8 cellular contexts compared by ENCODE assay signal in the genomic region with DNA sequence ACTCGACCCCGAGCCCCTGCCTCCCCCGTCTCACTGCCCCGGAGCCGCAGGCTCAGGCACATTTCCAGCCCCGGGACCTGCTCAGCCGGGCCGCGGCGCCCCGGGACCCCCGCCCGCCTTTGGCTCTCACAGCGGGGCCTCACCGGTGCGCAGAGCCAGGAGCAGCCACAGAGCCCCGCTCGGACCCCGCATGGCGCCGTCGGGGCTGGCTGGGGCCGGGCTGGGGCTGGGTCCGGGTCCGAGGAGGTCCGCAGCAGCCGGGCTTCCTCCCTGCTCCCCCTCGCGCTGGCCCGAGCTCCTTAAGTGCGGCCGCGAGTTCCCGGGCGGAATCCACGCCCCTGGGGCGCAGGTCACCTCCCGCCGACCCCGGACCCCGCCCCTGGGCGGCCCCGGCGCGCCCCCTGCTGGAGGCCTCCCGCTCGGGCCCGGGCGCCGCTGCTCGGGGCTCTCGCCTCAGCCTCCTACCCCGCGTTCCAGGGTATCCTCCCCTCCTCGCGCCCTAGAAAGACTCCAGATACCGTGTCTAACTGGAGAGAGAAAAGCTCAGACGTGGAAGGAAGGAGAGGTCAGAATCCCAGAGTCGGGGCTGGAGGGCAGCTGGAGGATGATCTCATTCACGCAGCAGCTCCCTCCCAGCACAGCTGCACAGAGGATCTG. TPM values are rescaled to one million over a fixed set of nuclear protein-coding genes. Genes with fewer than 3 reads are reported as not detected.
A peak's percentile ranks its signal among the peaks of the same experiment; 100 is the strongest.
DNase-seq lines count a peak whose midpoint lies in the region; ATAC-seq, FAIRE-seq and TF ChIP-seq lines count a peak whose summit lies in the region.

A gene (minus strand): TSS at position 307 of the 657 bp plus-strand sequence. CDS start 115 bp downstream, at position 192.

- peaks cover 2% of the 10 kb centered on the region for H3K27me3 Mint-ChIP-seq in activated naive CD4-positive, alpha-beta T cell treated with anti-CD3 and anti-CD28 coated beads, Interleukin-2, amount 50 U/mL, for 24 hours

- peak; percentile 50 for TF ChIP-seq RAD21 in SK-N-SH (IDR thresholded peaks at IDR 0.05; ENCODE audit: low read length)

- intact Hi-C loops in left cardiac atrium (cut with DNase I) (no loop called here), gastrocnemius medialis (cut with DNase I; ENCODE audit: low total_unique reads) (no loop called here)

- H3K4me1 Mint-ChIP-seq in activated naive CD4-positive, alpha-beta T cell treated with anti-CD3 and anti-CD28 coated beads, Interleukin-2, amount 50 U/mL, for 24 hours = no peaks in the 10 kb centered on the region

- H3K9me3 Mint-ChIP-seq in activated naive CD4-positive, alpha-beta T cell treated with anti-CD3 and anti-CD28 coated beads, Interleukin-2, amount 50 U/mL, for 24 hours = no peaks in the 10 kb centered on the region

- FAIRE-seq in D721Med (lab: Jason Lieb, UNC) = no peak

- peak within 1 kb of the TSS; percentile 75 for H3K4me3 Mint-ChIP-seq in activated naive CD4-positive, alpha-beta T cell treated with anti-CD3 and anti-CD28 coated beads, Interleukin-2, amount 50 U/mL, for 24 hours

- WGBS in SK-N-SH (ENCODE audit: low lambda C conversion rate) = 18% methylated on average over 6 of the region's 60 CpGs

- no peaks in the 10 kb centered on the region for H3K36me3 Mint-ChIP-seq in activated naive CD4-positive, alpha-beta T cell treated with anti-CD3 and anti-CD28 coated beads, Interleukin-2, amount 50 U/mL, for 24 hours

- H3K9ac ChIP-seq in HUES48 (ENCODE audit: low read depth, low read length) = no peak within 1 kb of the TSS
- H3K9ac ChIP-seq in SK-N-SH = peak within 1 kb of the TSS; percentile 89

- H3K4me3 ChIP-seq in HUES48 (ENCODE audit: low read depth, low read length) (peak within 1 kb of the TSS; percentile 70), SK-N-SH (ENCODE audit: low read depth in 2 of 2, low read length in 1 of 2) (peak within 1 kb of the TSS; percentile 63 to 74), gastrocnemius medialis (peak within 1 kb of the TSS; percentile 39 to 58 (median 42))

- H3K9me3 ChIP-seq in HUES48 (ENCODE audit: control insufficient read depth, insufficient read depth, low read length) = no peaks in the 10 kb centered on the region
- H3K9me3 ChIP-seq in SK-N-SH = no peaks in the 10 kb centered on the region
- H3K9me3 ChIP-seq in gastrocnemius medialis = no peaks in the 10 kb centered on the region

- peak; percentile 42 for ATAC-seq in GM19468 (IDR thresholded peaks at IDR 0.05; ENCODE audit: extremely low read depth, unreplicated experiment)
- ATAC-seq in left cardiac atrium = peak; percentile 67 to 73
- ATAC-seq in gastrocnemius medialis = peak in 1 of 2 donors; percentile 23

- no peak for TF ChIP-seq EP300 in SK-N-SH (IDR thresholded peaks at IDR 0.05; ENCODE audit: borderline replicate concordance in 1 of 2, low read depth in 1 of 2, low read length in 1 of 2)

- peaks cover 5% of the 10 kb centered on the region; the same call in 1 of the 2 replicates for H3K79me2 ChIP-seq in SK-N-SH (ENCODE audit: insufficient read depth)

- POLR2A ChIA-PET in SK-N-SH (lab: Yijun Ruan, JAX) = interaction anchor here (0.9 to 1.3 kb wide), 2 partner anchors 15 to 154 kb away, joined by 4 read pairs; no protein-coding TSS in a partner anchor

- 0 out of 2 replicates have a peak, but pooled peaks cover 3% of the 10 kb centered on the region for H3K4me1 ChIP-seq in HUES48 (ENCODE audit: control insufficient read depth, insufficient read depth, low read length)
- peaks cover 14 to 25% of the 10 kb centered on the region in 2 experiments; a peak in 3 of 4 replicates for H3K4me1 ChIP-seq in SK-N-SH (ENCODE audit: control insufficient read depth in 1 of 2, insufficient read depth in 2 of 2, low read depth in 1 of 2, low read length in 1 of 2)
- peaks cover 6 to 8% of the 10 kb centered on the region in 2 donors for H3K4me1 ChIP-seq in gastrocnemius medialis

- DNase-seq in D721Med (ENCODE audit: insufficient read length, low spot score) (peak; percentile 98), SK-N-SH (peak; percentile 99), left cardiac atrium (peak; percentile 72), gastrocnemius medialis (no peak), pons (ENCODE audit: low spot score) (no peak)

- peak; percentile 49 for TF ChIP-seq CTCF in D721Med (IDR thresholded peaks at IDR 0.05; ENCODE audit: insufficient read depth, missing control alignments)
- TF ChIP-seq CTCF in SK-N-SH (IDR thresholded peaks at IDR 0.05) = peak; percentile 83
- peak; percentile 52 to 79 (median 75) for TF ChIP-seq CTCF in gastrocnemius medialis (IDR thresholded peaks at IDR 0.05 in 4 of 5, conservative IDR thresholded peaks at IDR 0.05 in 1 of 5)

- H3K27me3 ChIP-seq in HUES48 (ENCODE audit: control insufficient read depth, insufficient read depth, low read length) = peaks cover 18% of the 10 kb centered on the region
- H3K27me3 ChIP-seq in SK-N-SH (ENCODE audit: insufficient read depth) = no peaks in the 10 kb centered on the region
- peaks cover 15 to 31% (median 28%) of the 10 kb centered on the region in 3 donors for H3K27me3 ChIP-seq in gastrocnemius medialis

- peak within 1 kb of the TSS; percentile 87 for H3K4me2 ChIP-seq in SK-N-SH

- no peak within 1 kb of the TSS for H3K27ac Mint-ChIP-seq in activated naive CD4-positive, alpha-beta T cell treated with anti-CD3 and anti-CD28 coated beads, Interleukin-2, amount 50 U/mL, for 24 hours

- peak within 1 kb of the TSS; percentile 84; the same call in 1 of the 2 replicates for H2AFZ ChIP-seq in SK-N-SH (ENCODE audit: low read depth)

- in situ Hi-C loops in gastrocnemius medialis (cut with MboI; ENCODE audit: low sequenced_read_pairs in 4 of 4) = no loop called here

- H3K9me2 ChIP-seq in SK-N-SH = no peaks in the 10 kb centered on the region

- H3K27ac ChIP-seq in HUES48 (ENCODE audit: low read depth, low read length) = no peak within 1 kb of the TSS
- peak within 1 kb of the TSS in 1 of 2 experiments; percentile 93; a peak in 3 of 4 replicates for H3K27ac ChIP-seq in SK-N-SH (ENCODE audit: low read depth in 2 of 2, low read length in 1 of 2)
- peak within 1 kb of the TSS in 2 of 4 donors; percentile 31 to 41 for H3K27ac ChIP-seq in gastrocnemius medialis

- H3K36me3 ChIP-seq in HUES48 (ENCODE audit: control insufficient read depth, insufficient read depth, low read length) (no peaks in the 10 kb centered on the region), SK-N-SH (replicated peaks in 1 of 2; ENCODE audit: control insufficient read depth in 1 of 2, insufficient read depth in 2 of 2, low read length in 1 of 2) (no peaks in the 10 kb centered on the region), gastrocnemius medialis (no peaks in the 10 kb centered on the region)

- CTCF ChIA-PET in SK-N-SH (lab: Yijun Ruan, JAX) = interaction anchor here (0.6 to 7.0 kb wide), 42 partner anchors 9 to 570 kb away, joined by 3 to 81 read pairs (median 4); no protein-coding TSS in a partner anchor

- peaks cover 16% of the 10 kb centered on the region for H3F3A ChIP-seq in SK-N-SH (replicated peaks; ENCODE audit: insufficient read depth)

- no peaks in the 10 kb centered on the region for H4K20me1 ChIP-seq in SK-N-SH (ENCODE audit: insufficient read depth)

- no peak for TF ChIP-seq POLR2A in gastrocnemius medialis (IDR thresholded peaks at IDR 0.05)

TF ChIP-seq in SK-N-SH, 30 proteins besides CTCF, POLR2A, EP300 and RAD21:
- TF ChIP-seq NRF1 (IDR thresholded peaks at IDR 0.05; ENCODE audit: low read depth, low read length) (no peak), TAF1 (IDR thresholded peaks at IDR 0.05; ENCODE audit: borderline replicate concordance, low read depth, low read length) (no peak), SMC3 (IDR thresholded peaks at IDR 0.05; ENCODE audit: low read depth, low read length) (peak; percentile 52), TEAD4 (IDR thresholded peaks at IDR 0.05; ENCODE audit: borderline replicate concordance, insufficient read depth) (no peak), EZH2phosphoT487 (IDR thresholded peaks at IDR 0.05; ENCODE audit: borderline replicate concordance, low read depth) (no peak), CHD2 (IDR thresholded peaks at IDR 0.05; ENCODE audit: low read length, partially characterized antibody) (peak; percentile 42), MEF2A (IDR thresholded peaks at IDR 0.05; ENCODE audit: borderline replicate concordance, low read depth) (no peak), TCF12 (IDR thresholded peaks at IDR 0.05) (no peak), RCOR1 (IDR thresholded peaks at IDR 0.05; ENCODE audit: low read length) (no peak), RXRA (IDR thresholded peaks at IDR 0.05; ENCODE audit: borderline replicate concordance, low read depth) (peak; percentile 31; the same call in 1 of the 2 replicates)
- TF ChIP-seq, protein P1, sequence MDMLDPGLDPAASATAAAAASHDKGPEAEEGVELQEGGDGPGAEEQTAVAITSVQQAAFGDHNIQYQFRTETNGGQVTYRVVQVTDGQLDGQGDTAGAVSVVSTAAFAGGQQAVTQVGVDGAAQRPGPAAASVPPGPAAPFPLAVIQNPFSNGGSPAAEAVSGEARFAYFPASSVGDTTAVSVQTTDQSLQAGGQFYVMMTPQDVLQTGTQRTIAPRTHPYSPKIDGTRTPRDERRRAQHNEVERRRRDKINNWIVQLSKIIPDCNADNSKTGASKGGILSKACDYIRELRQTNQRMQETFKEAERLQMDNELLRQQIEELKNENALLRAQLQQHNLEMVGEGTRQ (IDR thresholded peaks at IDR 0.05; ENCODE audit: borderline replicate concordance, low read depth, low read length) = no peak
- TF ChIP-seq, protein P2, sequence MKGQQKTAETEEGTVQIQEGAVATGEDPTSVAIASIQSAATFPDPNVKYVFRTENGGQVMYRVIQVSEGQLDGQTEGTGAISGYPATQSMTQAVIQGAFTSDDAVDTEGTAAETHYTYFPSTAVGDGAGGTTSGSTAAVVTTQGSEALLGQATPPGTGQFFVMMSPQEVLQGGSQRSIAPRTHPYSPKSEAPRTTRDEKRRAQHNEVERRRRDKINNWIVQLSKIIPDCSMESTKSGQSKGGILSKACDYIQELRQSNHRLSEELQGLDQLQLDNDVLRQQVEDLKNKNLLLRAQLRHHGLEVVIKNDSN (IDR thresholded peaks at IDR 0.05; ENCODE audit: borderline replicate concordance, low read depth) = no peak

RNA-seq across cellular contexts. Expression of the gene that starts here (rescaled TPM):
- polyA plus RNA-seq in SK-N-SH (2012; rRNA removed) = 27.2 and 32.4 TPM in 2 replicates
- polyA plus RNA-seq in SK-N-SH (2012; cell fraction: cytosol; rRNA removed) = 20.5 and 26.3 TPM in 2 replicates
- 62.4 and 65.4 TPM in 2 replicates for polyA plus RNA-seq in SK-N-SH (2012; cell fraction: nucleus; rRNA removed)
- total RNA-seq in left cardiac atrium = 10 to 100 TPM in 1 of 2 donors, 1 to 10 TPM in 1; 7.7 to 10.1 TPM
- under 1 TPM in 3 of 4 donors, not detected in 1; 0.36 to 0.64 (median 0.42) TPM for total RNA-seq in gastrocnemius medialis

Comparison
In these comparisons a context has a peak if more than half of its experiments do, and no peak if none do; other contexts are left out.
1. RNA of the gene that starts here (total RNA-seq): 7.7 to 10.1 TPM in left cardiac atrium; 0.36 to 0.64 TPM in gastrocnemius medialis; every median in the first group is over 4 times any median in the second.
2. DNase-seq: peak in D721Med (single experiment), SK-N-SH (single experiment) and left cardiac atrium (single experiment); none in gastrocnemius medialis (0 of 2) and pons (single experiment).
3. Peak in every context shown above with its lines, with median percentiles within 50 percentile points of each other: CTCF ChIP-seq and H3K4me3 ChIP-seq.